ENCODE assay signal across 9 cellular contexts in genomic region chr5:141603912-141604311, GRCh38. TPM values are rescaled to one million over a fixed set of nuclear protein-coding genes. Genes with fewer than 3 reads are reported as not detected.
A peak's percentile ranks its signal among the peaks of the same experiment; 100 is the strongest.
DNase-seq lines count a peak whose midpoint lies in the region; ATAC-seq and TF ChIP-seq lines count a peak whose summit lies in the region.
"Had no signal": no experiment of that assay in that cellular context is flagged by ENCODE, and none has a peak within 500 bp of the region (broad histone marks: within the 10 kb centered on the region; RNA-seq: fewer than 3 reads in every experiment).

No MANE protein-coding gene starts in this region.

- H3K27me3 Mint-ChIP-seq in HFFc6 (ENCODE audit: insufficient read depth) (no peaks in the 10 kb centered on the region), WTC11 (ENCODE audit: low read depth) (no peaks in the 10 kb centered on the region)

- no peak overlapping the region for H2AFZ ChIP-seq in smooth muscle cell (ENCODE audit: low read depth)

- H3K4me1 Mint-ChIP-seq in HFFc6 (ENCODE audit: low read depth) = peaks cover 78% of the 10 kb centered on the region
- H3K4me1 Mint-ChIP-seq in WTC11 = peaks cover 14% of the 10 kb centered on the region

- H3K9me3 Mint-ChIP-seq in HFFc6 = no peaks in the 10 kb centered on the region
- H3K9me3 Mint-ChIP-seq in WTC11 = no peaks in the 10 kb centered on the region

- POLR2A ChIA-PET in WTC11 (lab: Charles Lee) = interaction anchor here (1.6 kb wide), 1 partner anchor 15 kb away, joined by 3 read pairs; the partner anchor contains the start of gene DIAPH1

- H3K27me3 ChIP-seq in smooth muscle cell (ENCODE audit: low read depth) = no peaks in the 10 kb centered on the region

- CTCF ChIA-PET in WTC11 (lab: Charles Lee) = interaction anchor here (1.0 to 4.0 kb wide), 4 partner anchors 10 to 128 kb away, joined by 3 to 35 read pairs (median 5); partner anchors contain the start of genes DIAPH1 and PCDHGC3

- no peak for ATAC-seq in WTC11
- peak; percentile 3 for ATAC-seq in left ventricle myocardium superior

- no peak overlapping the region for H3K4me2 ChIP-seq in smooth muscle cell

- H4K20me1 ChIP-seq in smooth muscle cell (ENCODE audit: low read depth) = peaks cover 21% of the 10 kb centered on the region

- H3K27ac ChIP-seq in smooth muscle cell (ENCODE audit: low read depth) = peak overlapping the region; percentile 81

- H3K4me3 Mint-ChIP-seq in HFFc6 (peak overlapping the region; percentile 82), WTC11 (no peak overlapping the region)

- peak overlapping the region; percentile 65 for H3K9ac ChIP-seq in smooth muscle cell (ENCODE audit: low read depth)

- no peak for DNase-seq in HFFc6
- DNase-seq in WTC11 (ENCODE audit: low spot score) = peak; percentile 21
- DNase-seq in left ventricle myocardium superior = no peak
- no peak for DNase-seq in smooth muscle cell (lab: John Stamatoyannopoulos, UW; ENCODE audit: unreplicated experiment)
- DNase-seq in DMS114 treated with DMSO at 0.1 percent for 48 hours (lab: John Stamatoyannopoulos, UW; ENCODE audit: unreplicated experiment) = no peak
- no peak for DNase-seq in NCI-H524 (lab: John Stamatoyannopoulos, UW)
- no peak for DNase-seq in NCI-H1105 treated with DMSO at 0.1 percent for 48 hours (lab: John Stamatoyannopoulos, UW)
- DNase-seq: NCI-H2107, nucleus accumbens had no signal

- intact Hi-C loops in left ventricle myocardium superior (cut with micrococcal nuclease) = no loop called here

- no peaks in the 10 kb centered on the region for H3F3A ChIP-seq in smooth muscle cell (ENCODE audit: low read depth)

- no peaks in the 10 kb centered on the region for H3K36me3 ChIP-seq in smooth muscle cell (ENCODE audit: low read depth)

- H3K79me2 ChIP-seq in smooth muscle cell (ENCODE audit: low read depth) = peaks cover 79% of the 10 kb centered on the region

- H3K4me1 ChIP-seq in smooth muscle cell (ENCODE audit: low read depth) = no peaks in the 10 kb centered on the region

- WGBS in smooth muscle cell (ENCODE audit: low lambda C conversion rate) = 89% methylated on average over 3 of the region's 3 CpGs

- H3K36me3 Mint-ChIP-seq in HFFc6 (ENCODE audit: low read depth) (no peaks in the 10 kb centered on the region), WTC11 (no peaks in the 10 kb centered on the region)

- no peaks in the 10 kb centered on the region for H3K9me3 ChIP-seq in smooth muscle cell (replicated peaks; ENCODE audit: low read depth)

- H3K27ac Mint-ChIP-seq in HFFc6 (peak overlapping the region; percentile 98), WTC11 (no peak overlapping the region)

- no peak overlapping the region for H3K4me3 ChIP-seq in smooth muscle cell

- TF ChIP-seq CTCF in HFFc6 (IDR thresholded peaks at IDR 0.05) (no peak), WTC11 (IDR thresholded peaks at IDR 0.05) (no peak), smooth muscle cell (IDR thresholded peaks at IDR 0.05; ENCODE audit: borderline replicate concordance, insufficient read depth, poor library complexity, severe bottlenecking) (no peak)

TF ChIP-seq in WTC11, 78 proteins besides CTCF, POLR2A, EP300 and RAD21 (continues in another document):
- TF ChIP-seq, protein P1, sequence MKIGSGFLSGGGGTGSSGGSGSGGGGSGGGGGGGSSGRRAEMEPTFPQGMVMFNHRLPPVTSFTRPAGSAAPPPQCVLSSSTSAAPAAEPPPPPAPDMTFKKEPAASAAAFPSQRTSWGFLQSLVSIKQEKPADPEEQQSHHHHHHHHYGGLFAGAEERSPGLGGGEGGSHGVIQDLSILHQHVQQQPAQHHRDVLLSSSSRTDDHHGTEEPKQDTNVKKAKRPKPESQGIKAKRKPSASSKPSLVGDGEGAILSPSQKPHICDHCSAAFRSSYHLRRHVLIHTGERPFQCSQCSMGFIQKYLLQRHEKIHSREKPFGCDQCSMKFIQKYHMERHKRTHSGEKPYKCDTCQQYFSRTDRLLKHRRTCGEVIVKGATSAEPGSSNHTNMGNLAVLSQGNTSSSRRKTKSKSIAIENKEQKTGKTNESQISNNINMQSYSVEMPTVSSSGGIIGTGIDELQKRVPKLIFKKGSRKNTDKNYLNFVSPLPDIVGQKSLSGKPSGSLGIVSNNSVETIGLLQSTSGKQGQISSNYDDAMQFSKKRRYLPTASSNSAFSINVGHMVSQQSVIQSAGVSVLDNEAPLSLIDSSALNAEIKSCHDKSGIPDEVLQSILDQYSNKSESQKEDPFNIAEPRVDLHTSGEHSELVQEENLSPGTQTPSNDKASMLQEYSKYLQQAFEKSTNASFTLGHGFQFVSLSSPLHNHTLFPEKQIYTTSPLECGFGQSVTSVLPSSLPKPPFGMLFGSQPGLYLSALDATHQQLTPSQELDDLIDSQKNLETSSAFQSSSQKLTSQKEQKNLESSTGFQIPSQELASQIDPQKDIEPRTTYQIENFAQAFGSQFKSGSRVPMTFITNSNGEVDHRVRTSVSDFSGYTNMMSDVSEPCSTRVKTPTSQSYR (CRISPR knock-in tag; IDR thresholded peaks at IDR 0.05) = no peak
- TF ChIP-seq CBFB (CRISPR knock-in tag; IDR thresholded peaks at IDR 0.05; ENCODE audit: low read depth) = no peak
- no peak for TF ChIP-seq TP53 (CRISPR knock-in tag; IDR thresholded peaks at IDR 0.05)
- no peak for TF ChIP-seq SOX15 (CRISPR knock-in tag; IDR thresholded peaks at IDR 0.05)
- no peak for TF ChIP-seq ZSCAN18 (CRISPR knock-in tag; IDR thresholded peaks at IDR 0.05)
- TF ChIP-seq, protein P2, sequence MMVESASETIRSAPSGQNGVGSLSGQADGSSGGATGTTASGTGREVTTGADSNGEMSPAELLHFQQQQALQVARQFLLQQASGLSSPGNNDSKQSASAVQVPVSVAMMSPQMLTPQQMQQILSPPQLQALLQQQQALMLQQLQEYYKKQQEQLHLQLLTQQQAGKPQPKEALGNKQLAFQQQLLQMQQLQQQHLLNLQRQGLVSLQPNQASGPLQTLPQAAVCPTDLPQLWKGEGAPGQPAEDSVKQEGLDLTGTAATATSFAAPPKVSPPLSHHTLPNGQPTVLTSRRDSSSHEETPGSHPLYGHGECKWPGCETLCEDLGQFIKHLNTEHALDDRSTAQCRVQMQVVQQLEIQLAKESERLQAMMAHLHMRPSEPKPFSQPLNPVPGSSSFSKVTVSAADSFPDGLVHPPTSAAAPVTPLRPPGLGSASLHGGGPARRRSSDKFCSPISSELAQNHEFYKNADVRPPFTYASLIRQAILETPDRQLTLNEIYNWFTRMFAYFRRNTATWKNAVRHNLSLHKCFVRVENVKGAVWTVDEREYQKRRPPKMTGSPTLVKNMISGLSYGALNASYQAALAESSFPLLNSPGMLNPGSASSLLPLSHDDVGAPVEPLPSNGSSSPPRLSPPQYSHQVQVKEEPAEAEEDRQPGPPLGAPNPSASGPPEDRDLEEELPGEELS (CRISPR knock-in tag; IDR thresholded peaks at IDR 0.05) = no peak
- no peak for TF ChIP-seq ZBTB21 (CRISPR knock-in tag; IDR thresholded peaks at IDR 0.05; ENCODE audit: borderline replicate concordance)
- TF ChIP-seq NFATC4 (CRISPR knock-in tag; IDR thresholded peaks at IDR 0.05) = no peak
- TF ChIP-seq, protein P3, sequence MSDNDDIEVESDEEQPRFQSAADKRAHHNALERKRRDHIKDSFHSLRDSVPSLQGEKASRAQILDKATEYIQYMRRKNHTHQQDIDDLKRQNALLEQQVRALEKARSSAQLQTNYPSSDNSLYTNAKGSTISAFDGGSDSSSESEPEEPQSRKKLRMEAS (CRISPR knock-in tag; IDR thresholded peaks at IDR 0.05) = no peak
- no peak for TF ChIP-seq JAZF1 (CRISPR knock-in tag; IDR thresholded peaks at IDR 0.05)

RNA-seq across cellular contexts. Expression of gene DIAPH1, which starts 14.9 kb away (rescaled TPM):
- 100 to 1,000 TPM; 105 to 119 (median 109) TPM for total RNA-seq in HFFc6 (2021; fragmentation: NEBNext Ultra II Directional; extraction: Animal tissue kit (Norgen Biotek cat#: 25700))
- 90.9 to 109 TPM (median 96.0 TPM) in 3 replicates for total RNA-seq in WTC11 (2021)
- total RNA-seq in left ventricle myocardium superior = 36.6 TPM
- total RNA-seq in smooth muscle cell = 25.2 and 26.7 TPM in 2 replicates
- polyA plus RNA-seq in smooth muscle cell = 15.4 and 34.7 TPM in 2 replicates

RNA-seq across cellular contexts. Expression of gene HDAC3, which starts 32.7 kb away (rescaled TPM):
- total RNA-seq in HFFc6 (2021; fragmentation: NEBNext Ultra II Directional; extraction: Animal tissue kit (Norgen Biotek cat#: 25700)) = 10 to 100 TPM; 52.1 to 63.7 (median 55.1) TPM
- total RNA-seq in WTC11 (2021) = 84.7 to 96.2 TPM (median 94.5 TPM) in 3 replicates
- total RNA-seq in left ventricle myocardium superior = 28.9 TPM
- total RNA-seq in smooth muscle cell = 47.4 and 50.2 TPM in 2 replicates
- polyA plus RNA-seq in smooth muscle cell = 66.9 and 79.8 TPM in 2 replicates

RNA-seq across cellular contexts. Expression of gene RELL2, which starts 32.9 kb away (rescaled TPM):
- 1 to 10 TPM; 2.2 to 4.4 (median 3.0) TPM for total RNA-seq in HFFc6 (2021; fragmentation: NEBNext Ultra II Directional; extraction: Animal tissue kit (Norgen Biotek cat#: 25700))
- total RNA-seq in WTC11 (2021) (19.3 to 23.8 TPM (median 21.4 TPM) in 3 replicates), left ventricle myocardium superior (0.55 TPM), smooth muscle cell (2.6 and 4.2 TPM in 2 replicates)
- 7.4 and 8.7 TPM in 2 replicates for polyA plus RNA-seq in smooth muscle cell

RNA-seq across cellular contexts. Expression of gene FCHSD1, which starts 47.3 kb away (rescaled TPM):
- 10 to 100 TPM; 20.8 to 31.7 (median 25.3) TPM for total RNA-seq in HFFc6 (2021; fragmentation: NEBNext Ultra II Directional; extraction: Animal tissue kit (Norgen Biotek cat#: 25700))
- total RNA-seq in WTC11 (2021) (43.6 to 50.3 TPM (median 44.8 TPM) in 3 replicates), left ventricle myocardium superior (3.7 TPM), smooth muscle cell (15.6 and 16.4 TPM in 2 replicates)
- 15.7 and 35.8 TPM in 2 replicates for polyA plus RNA-seq in smooth muscle cell
